ENCODE assay signal across 26 cellular contexts in the genomic region with DNA sequence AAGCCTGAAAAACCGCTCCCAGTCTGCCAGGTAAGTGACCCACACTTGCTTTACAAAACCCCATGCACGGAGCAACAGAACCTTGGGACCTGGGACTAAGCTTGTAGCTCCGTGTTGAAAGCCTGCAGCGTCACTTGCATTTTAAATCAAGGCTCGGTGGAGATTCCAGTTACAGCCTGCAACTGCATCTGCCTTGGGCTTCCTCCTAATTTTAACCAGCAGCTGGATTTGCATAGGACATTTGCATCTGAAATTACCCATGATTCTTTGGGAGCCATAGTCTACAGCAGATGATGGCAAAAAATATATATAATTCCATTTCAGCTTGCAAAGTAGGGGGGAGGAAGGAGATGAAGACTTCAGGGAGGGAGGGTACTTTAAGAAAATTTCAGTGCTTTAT.
"Had no signal": no experiment of that assay in that cellular context is flagged by ENCODE, and none has a peak within 500 bp of the region (broad histone marks: within the 10 kb centered on the region; RNA-seq: fewer than 3 reads in every experiment).

No MANE protein-coding gene starts in this region.

- H3K4me3 ChIP-seq: left ventricle myocardium inferior, lung, mucosa of descending colon, pancreas, prostate gland, skin epidermis, suprapubic skin, thoracic aorta, tibial artery, upper lobe of right lung had no signal

- H3K27me3 ChIP-seq: pancreas had no signal

- ATAC-seq: mucosa of descending colon; naive thymus-derived CD4-positive, alpha-beta T cell; pancreas; right cardiac atrium; sciatic nerve; stimulated activated naive B cell treated with anti-CD40 and anti-IgM and Interleukin-4, amounts not matched to agents 10 μg/mL and 1 μg/mL and 100 μg/mL, for 72 hours; stimulated activated naive CD8-positive, alpha-beta T cell treated with anti-CD3 and anti-CD28 coated beads, Interleukin-15, Interleukin-2, amounts not matched to agents 100 U/mL and 50 U/mL, for 24 hours; upper lobe of right lung had no signal

- H3K36me3 ChIP-seq: left ventricle myocardium inferior, pancreas, prostate gland, suprapubic skin, thoracic aorta, tibial artery, upper lobe of right lung had no signal

- DNase-seq: hypothalamus; islet precursor cell; left ventricle myocardium inferior; mesendoderm; mucosa of descending colon; naive thymus-derived CD4-positive, alpha-beta T cell; nucleus accumbens; pancreas; posterior cingulate gyrus; retina; right cardiac atrium; stimulated activated CD4-positive, alpha-beta T cell treated with anti-CD3 and anti-CD28 coated beads, Interleukin-12 subunit alpha, Interleukin-12 subunit beta, amount 100 ng/mL, for 4 hours; stimulated activated CD4-positive, alpha-beta T cell treated with anti-CD3 and anti-CD28 coated beads, Interleukin-15, amount 100 ng/mL, for 24 hours; stimulated activated CD4-positive, alpha-beta T cell treated with anti-CD3 and anti-CD28 coated beads, Interleukin-2, amount 100 ng/mL, for 24 hours; stimulated activated CD4-positive, alpha-beta T cell treated with anti-CD3 and anti-CD28 coated beads, Interleukin-4, amount 100 ng/mL, for 1 hour; stimulated activated naive B cell treated with anti-CD40 and anti-IgM and Interleukin-4, amounts not matched to agents 10 μg/mL and 1 μg/mL and 100 μg/mL, for 72 hours; stimulated activated naive CD8-positive, alpha-beta T cell treated with anti-CD3 and anti-CD28 coated beads, Interleukin-15, Interleukin-2, amounts not matched to agents 100 U/mL and 50 U/mL, for 24 hours; tibial artery; trophoblast cell; upper lobe of right lung had no signal

- H3K4me1 ChIP-seq: left ventricle myocardium inferior, pancreas, prostate gland, suprapubic skin, tibial artery, upper lobe of right lung had no signal

- H3K27ac ChIP-seq: left ventricle myocardium inferior, pancreas, prostate gland, skin epidermis, suprapubic skin, thoracic aorta, tibial artery, upper lobe of right lung had no signal

- H3K9me3 ChIP-seq: left ventricle myocardium inferior, mucosa of descending colon, pancreas, prostate gland, suprapubic skin, thoracic aorta, tibial artery, upper lobe of right lung had no signal
